In the genomic region with DNA sequence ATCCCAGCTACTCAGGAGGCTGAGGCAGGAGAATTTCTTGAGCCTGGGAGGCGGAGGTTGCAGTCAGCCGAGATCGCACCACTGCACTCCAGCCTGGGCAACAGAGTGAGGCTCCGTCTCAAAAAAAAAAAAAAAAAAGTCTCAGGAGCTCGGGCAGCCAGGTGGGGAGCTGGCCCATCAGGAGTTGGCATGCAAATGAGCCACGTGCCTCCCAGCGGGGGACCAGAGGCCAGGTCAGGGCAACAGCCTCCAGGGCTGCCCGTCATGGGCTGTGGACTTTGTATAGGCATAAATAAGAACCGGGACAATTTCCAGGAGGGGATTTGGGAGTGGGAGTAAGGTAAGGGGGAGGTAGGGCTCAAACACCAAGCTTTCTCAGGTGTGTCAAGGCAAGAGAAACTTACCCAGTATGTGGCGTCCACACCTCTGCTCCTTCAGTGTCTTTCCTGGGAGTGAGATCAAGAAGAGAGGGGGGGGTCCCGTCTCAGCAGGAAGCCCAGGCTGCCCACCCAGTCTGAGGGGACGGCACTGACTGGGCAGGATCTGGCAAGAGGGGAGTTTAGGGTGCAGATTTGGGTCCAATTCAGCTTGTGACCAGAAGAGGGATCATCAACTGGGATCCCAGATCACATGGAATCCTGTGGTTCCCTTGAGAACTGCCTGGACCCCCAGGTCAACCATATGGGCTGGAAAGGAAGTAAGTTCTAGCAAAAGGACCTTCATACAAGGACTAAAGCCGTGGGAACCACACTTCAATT, we compare ENCODE assay signal across 1 cellular context.
A peak's percentile ranks its signal among the peaks of the same experiment; 100 is the strongest.
TF ChIP-seq lines count a peak whose summit lies in the region.

No MANE protein-coding gene starts in this region.

TF ChIP-seq in HepG2, 621 proteins besides CTCF, POLR2A, EP300 and RAD21 (continued from another document and continues in another):
- TF ChIP-seq, protein P1, sequence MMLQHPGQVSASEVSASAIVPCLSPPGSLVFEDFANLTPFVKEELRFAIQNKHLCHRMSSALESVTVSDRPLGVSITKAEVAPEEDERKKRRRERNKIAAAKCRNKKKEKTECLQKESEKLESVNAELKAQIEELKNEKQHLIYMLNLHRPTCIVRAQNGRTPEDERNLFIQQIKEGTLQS (CRISPR knock-in tag; IDR thresholded peaks at IDR 0.05), result no peak
- TF ChIP-seq PHF21A (CRISPR knock-in tag; IDR thresholded peaks at IDR 0.05), result peak; percentile 96
- 0 out of 2 replicates have a peak, but pooled peaks have one; percentile 40 for TF ChIP-seq ZFP62 (CRISPR knock-in tag; IDR thresholded peaks at IDR 0.05)
- no peak for TF ChIP-seq SRSF4 (IDR thresholded peaks at IDR 0.05; ENCODE audit: low read depth, low read length, poor library complexity, severe bottlenecking)
- no peak for TF ChIP-seq ATF7 (IDR thresholded peaks at IDR 0.05)
- TF ChIP-seq ATF7 (CRISPR knock-in tag; IDR thresholded peaks at IDR 0.05), result no peak
- TF ChIP-seq, protein P2, sequence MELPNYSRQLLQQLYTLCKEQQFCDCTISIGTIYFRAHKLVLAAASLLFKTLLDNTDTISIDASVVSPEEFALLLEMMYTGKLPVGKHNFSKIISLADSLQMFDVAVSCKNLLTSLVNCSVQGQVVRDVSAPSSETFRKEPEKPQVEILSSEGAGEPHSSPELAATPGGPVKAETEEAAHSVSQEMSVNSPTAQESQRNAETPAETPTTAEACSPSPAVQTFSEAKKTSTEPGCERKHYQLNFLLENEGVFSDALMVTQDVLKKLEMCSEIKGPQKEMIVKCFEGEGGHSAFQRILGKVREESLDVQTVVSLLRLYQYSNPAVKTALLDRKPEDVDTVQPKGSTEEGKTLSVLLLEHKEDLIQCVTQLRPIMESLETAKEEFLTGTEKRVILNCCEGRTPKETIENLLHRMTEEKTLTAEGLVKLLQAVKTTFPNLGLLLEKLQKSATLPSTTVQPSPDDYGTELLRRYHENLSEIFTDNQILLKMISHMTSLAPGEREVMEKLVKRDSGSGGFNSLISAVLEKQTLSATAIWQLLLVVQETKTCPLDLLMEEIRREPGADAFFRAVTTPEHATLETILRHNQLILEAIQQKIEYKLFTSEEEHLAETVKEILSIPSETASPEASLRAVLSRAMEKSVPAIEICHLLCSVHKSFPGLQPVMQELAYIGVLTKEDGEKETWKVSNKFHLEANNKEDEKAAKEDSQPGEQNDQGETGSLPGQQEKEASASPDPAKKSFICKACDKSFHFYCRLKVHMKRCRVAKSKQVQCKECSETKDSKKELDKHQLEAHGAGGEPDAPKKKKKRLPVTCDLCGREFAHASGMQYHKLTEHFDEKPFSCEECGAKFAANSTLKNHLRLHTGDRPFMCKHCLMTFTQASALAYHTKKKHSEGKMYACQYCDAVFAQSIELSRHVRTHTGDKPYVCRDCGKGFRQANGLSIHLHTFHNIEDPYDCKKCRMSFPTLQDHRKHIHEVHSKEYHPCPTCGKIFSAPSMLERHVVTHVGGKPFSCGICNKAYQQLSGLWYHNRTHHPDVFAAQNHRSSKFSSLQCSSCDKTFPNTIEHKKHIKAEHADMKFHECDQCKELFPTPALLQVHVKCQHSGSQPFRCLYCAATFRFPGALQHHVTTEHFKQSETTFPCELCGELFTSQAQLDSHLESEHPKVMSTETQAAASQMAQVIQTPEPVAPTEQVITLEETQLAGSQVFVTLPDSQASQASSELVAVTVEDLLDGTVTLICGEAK (IDR thresholded peaks at IDR 0.05), result no peak
- TF ChIP-seq, protein P2 (CRISPR knock-in tag; IDR thresholded peaks at IDR 0.05), result no peak
- no peak for TF ChIP-seq SIX4 (CRISPR knock-in tag; IDR thresholded peaks at IDR 0.05)
- TF ChIP-seq, protein P3, sequence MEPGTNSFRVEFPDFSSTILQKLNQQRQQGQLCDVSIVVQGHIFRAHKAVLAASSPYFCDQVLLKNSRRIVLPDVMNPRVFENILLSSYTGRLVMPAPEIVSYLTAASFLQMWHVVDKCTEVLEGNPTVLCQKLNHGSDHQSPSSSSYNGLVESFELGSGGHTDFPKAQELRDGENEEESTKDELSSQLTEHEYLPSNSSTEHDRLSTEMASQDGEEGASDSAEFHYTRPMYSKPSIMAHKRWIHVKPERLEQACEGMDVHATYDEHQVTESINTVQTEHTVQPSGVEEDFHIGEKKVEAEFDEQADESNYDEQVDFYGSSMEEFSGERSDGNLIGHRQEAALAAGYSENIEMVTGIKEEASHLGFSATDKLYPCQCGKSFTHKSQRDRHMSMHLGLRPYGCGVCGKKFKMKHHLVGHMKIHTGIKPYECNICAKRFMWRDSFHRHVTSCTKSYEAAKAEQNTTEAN (CRISPR knock-in tag; conservative IDR thresholded peaks at IDR 0.05), result 0 out of 2 replicates have a peak, but pooled peaks have one; percentile 4
- peak; percentile 56 for TF ChIP-seq GATAD2A (CRISPR knock-in tag; IDR thresholded peaks at IDR 0.05)
- TF ChIP-seq, protein P4, sequence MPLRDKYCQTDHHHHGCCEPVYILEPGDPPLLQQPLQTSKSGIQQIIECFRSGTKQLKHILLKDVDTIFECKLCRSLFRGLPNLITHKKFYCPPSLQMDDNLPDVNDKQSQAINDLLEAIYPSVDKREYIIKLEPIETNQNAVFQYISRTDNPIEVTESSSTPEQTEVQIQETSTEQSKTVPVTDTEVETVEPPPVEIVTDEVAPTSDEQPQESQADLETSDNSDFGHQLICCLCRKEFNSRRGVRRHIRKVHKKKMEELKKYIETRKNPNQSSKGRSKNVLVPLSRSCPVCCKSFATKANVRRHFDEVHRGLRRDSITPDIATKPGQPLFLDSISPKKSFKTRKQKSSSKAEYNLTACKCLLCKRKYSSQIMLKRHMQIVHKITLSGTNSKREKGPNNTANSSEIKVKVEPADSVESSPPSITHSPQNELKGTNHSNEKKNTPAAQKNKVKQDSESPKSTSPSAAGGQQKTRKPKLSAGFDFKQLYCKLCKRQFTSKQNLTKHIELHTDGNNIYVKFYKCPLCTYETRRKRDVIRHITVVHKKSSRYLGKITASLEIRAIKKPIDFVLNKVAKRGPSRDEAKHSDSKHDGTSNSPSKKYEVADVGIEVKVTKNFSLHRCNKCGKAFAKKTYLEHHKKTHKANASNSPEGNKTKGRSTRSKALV (CRISPR knock-in tag; IDR thresholded peaks at IDR 0.05), result no peak
- no peak for TF ChIP-seq ADNP (CRISPR knock-in tag; IDR thresholded peaks at IDR 0.05)
- TF ChIP-seq, protein P5, sequence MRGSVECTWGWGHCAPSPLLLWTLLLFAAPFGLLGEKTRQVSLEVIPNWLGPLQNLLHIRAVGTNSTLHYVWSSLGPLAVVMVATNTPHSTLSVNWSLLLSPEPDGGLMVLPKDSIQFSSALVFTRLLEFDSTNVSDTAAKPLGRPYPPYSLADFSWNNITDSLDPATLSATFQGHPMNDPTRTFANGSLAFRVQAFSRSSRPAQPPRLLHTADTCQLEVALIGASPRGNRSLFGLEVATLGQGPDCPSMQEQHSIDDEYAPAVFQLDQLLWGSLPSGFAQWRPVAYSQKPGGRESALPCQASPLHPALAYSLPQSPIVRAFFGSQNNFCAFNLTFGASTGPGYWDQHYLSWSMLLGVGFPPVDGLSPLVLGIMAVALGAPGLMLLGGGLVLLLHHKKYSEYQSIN (CRISPR knock-in tag; IDR thresholded peaks at IDR 0.05; ENCODE audit: borderline replicate concordance), result no peak
- TF ChIP-seq, protein P6, sequence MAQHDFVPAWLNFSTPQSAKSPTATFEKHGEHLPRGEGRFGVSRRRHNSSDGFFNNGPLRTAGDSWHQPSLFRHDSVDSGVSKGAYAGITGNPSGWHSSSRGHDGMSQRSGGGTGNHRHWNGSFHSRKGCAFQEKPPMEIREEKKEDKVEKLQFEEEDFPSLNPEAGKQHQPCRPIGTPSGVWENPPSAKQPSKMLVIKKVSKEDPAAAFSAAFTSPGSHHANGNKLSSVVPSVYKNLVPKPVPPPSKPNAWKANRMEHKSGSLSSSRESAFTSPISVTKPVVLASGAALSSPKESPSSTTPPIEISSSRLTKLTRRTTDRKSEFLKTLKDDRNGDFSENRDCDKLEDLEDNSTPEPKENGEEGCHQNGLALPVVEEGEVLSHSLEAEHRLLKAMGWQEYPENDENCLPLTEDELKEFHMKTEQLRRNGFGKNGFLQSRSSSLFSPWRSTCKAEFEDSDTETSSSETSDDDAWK (CRISPR knock-in tag; IDR thresholded peaks at IDR 0.05), result no peak
- TF ChIP-seq CHCHD3 (CRISPR knock-in tag; IDR thresholded peaks at IDR 0.05), result no peak
- TF ChIP-seq BCL6 (CRISPR knock-in tag; IDR thresholded peaks at IDR 0.05), result peak; percentile 55; the same call in 1 of the 2 replicates
- TF ChIP-seq TP53 (CRISPR knock-in tag; conservative IDR thresholded peaks at IDR 0.05), result no peak; the same call in 1 of the 2 replicates
- TF ChIP-seq, protein P7, sequence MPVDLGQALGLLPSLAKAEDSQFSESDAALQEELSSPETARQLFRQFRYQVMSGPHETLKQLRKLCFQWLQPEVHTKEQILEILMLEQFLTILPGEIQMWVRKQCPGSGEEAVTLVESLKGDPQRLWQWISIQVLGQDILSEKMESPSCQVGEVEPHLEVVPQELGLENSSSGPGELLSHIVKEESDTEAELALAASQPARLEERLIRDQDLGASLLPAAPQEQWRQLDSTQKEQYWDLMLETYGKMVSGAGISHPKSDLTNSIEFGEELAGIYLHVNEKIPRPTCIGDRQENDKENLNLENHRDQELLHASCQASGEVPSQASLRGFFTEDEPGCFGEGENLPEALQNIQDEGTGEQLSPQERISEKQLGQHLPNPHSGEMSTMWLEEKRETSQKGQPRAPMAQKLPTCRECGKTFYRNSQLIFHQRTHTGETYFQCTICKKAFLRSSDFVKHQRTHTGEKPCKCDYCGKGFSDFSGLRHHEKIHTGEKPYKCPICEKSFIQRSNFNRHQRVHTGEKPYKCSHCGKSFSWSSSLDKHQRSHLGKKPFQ (CRISPR knock-in tag; IDR thresholded peaks at IDR 0.05; ENCODE audit: insufficient replicate concordance), result no peak
- TF ChIP-seq ZFY (CRISPR knock-in tag; IDR thresholded peaks at IDR 0.05), result no peak; the same call in 1 of the 2 replicates
- TF ChIP-seq HNRNPUL1 (IDR thresholded peaks at IDR 0.05; ENCODE audit: low read depth, low read length), result no peak
- peak; percentile 75 for TF ChIP-seq HNF4G (IDR thresholded peaks at IDR 0.05; ENCODE audit: borderline replicate concordance, low read depth, low read length)
- TF ChIP-seq HNF4G (CRISPR knock-in tag; IDR thresholded peaks at IDR 0.05; ENCODE audit: borderline replicate concordance, low read depth), result 0 out of 2 replicates have a peak, but pooled peaks have one; percentile 13
- TF ChIP-seq ZNF337 (CRISPR knock-in tag; IDR thresholded peaks at IDR 0.05; ENCODE audit: borderline replicate concordance, low read depth), result 0 out of 2 replicates have a peak, but pooled peaks have one; percentile 37
- TF ChIP-seq KAT8 (CRISPR knock-in tag; IDR thresholded peaks at IDR 0.05), result peak; percentile 25; the same call in 1 of the 2 replicates
- TF ChIP-seq TAF1 (CRISPR knock-in tag; IDR thresholded peaks at IDR 0.05), result no peak
- TF ChIP-seq ZSCAN20 (CRISPR knock-in tag; IDR thresholded peaks at IDR 0.05; ENCODE audit: borderline replicate concordance), result no peak
- no peak for TF ChIP-seq ZNF570 (CRISPR knock-in tag; IDR thresholded peaks at IDR 0.05; ENCODE audit: borderline replicate concordance)
- TF ChIP-seq, protein P8, sequence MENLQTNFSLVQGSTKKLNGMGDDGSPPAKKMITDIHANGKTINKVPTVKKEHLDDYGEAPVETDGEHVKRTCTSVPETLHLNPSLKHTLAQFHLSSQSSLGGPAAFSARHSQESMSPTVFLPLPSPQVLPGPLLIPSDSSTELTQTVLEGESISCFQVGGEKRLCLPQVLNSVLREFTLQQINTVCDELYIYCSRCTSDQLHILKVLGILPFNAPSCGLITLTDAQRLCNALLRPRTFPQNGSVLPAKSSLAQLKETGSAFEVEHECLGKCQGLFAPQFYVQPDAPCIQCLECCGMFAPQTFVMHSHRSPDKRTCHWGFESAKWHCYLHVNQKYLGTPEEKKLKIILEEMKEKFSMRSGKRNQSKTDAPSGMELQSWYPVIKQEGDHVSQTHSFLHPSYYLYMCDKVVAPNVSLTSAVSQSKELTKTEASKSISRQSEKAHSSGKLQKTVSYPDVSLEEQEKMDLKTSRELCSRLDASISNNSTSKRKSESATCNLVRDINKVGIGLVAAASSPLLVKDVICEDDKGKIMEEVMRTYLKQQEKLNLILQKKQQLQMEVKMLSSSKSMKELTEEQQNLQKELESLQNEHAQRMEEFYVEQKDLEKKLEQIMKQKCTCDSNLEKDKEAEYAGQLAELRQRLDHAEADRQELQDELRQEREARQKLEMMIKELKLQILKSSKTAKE (CRISPR knock-in tag; IDR thresholded peaks at IDR 0.05; ENCODE audit: borderline replicate concordance), result no peak
- no peak for TF ChIP-seq ZNF382 (CRISPR knock-in tag; IDR thresholded peaks at IDR 0.05; ENCODE audit: borderline replicate concordance)
- TF ChIP-seq ZNF207 (IDR thresholded peaks at IDR 0.05; ENCODE audit: borderline replicate concordance), result no peak
- peak; percentile 81 for TF ChIP-seq BHLHE40 (IDR thresholded peaks at IDR 0.05; ENCODE audit: low read length)
- TF ChIP-seq ZNF136 (CRISPR knock-in tag; IDR thresholded peaks at IDR 0.05; ENCODE audit: low read depth), result no peak
- TF ChIP-seq AKAP8 (CRISPR knock-in tag; IDR thresholded peaks at IDR 0.05), result peak; percentile 52; the same call in 1 of the 2 replicates
- no peak; the same call in 1 of the 2 replicates for TF ChIP-seq HMG20A (CRISPR knock-in tag; IDR thresholded peaks at IDR 0.05; ENCODE audit: borderline replicate concordance)
